ENCODE assay signal across 1 cellular context in genomic region chr12:2138871-2139308, GRCh38.
TF ChIP-seq lines count a peak whose summit lies in the region.

No MANE protein-coding gene starts in this region.

TF ChIP-seq in HepG2, 621 proteins besides CTCF, POLR2A, EP300 and RAD21 (continued from another document):
- TF ChIP-seq, protein P1, sequence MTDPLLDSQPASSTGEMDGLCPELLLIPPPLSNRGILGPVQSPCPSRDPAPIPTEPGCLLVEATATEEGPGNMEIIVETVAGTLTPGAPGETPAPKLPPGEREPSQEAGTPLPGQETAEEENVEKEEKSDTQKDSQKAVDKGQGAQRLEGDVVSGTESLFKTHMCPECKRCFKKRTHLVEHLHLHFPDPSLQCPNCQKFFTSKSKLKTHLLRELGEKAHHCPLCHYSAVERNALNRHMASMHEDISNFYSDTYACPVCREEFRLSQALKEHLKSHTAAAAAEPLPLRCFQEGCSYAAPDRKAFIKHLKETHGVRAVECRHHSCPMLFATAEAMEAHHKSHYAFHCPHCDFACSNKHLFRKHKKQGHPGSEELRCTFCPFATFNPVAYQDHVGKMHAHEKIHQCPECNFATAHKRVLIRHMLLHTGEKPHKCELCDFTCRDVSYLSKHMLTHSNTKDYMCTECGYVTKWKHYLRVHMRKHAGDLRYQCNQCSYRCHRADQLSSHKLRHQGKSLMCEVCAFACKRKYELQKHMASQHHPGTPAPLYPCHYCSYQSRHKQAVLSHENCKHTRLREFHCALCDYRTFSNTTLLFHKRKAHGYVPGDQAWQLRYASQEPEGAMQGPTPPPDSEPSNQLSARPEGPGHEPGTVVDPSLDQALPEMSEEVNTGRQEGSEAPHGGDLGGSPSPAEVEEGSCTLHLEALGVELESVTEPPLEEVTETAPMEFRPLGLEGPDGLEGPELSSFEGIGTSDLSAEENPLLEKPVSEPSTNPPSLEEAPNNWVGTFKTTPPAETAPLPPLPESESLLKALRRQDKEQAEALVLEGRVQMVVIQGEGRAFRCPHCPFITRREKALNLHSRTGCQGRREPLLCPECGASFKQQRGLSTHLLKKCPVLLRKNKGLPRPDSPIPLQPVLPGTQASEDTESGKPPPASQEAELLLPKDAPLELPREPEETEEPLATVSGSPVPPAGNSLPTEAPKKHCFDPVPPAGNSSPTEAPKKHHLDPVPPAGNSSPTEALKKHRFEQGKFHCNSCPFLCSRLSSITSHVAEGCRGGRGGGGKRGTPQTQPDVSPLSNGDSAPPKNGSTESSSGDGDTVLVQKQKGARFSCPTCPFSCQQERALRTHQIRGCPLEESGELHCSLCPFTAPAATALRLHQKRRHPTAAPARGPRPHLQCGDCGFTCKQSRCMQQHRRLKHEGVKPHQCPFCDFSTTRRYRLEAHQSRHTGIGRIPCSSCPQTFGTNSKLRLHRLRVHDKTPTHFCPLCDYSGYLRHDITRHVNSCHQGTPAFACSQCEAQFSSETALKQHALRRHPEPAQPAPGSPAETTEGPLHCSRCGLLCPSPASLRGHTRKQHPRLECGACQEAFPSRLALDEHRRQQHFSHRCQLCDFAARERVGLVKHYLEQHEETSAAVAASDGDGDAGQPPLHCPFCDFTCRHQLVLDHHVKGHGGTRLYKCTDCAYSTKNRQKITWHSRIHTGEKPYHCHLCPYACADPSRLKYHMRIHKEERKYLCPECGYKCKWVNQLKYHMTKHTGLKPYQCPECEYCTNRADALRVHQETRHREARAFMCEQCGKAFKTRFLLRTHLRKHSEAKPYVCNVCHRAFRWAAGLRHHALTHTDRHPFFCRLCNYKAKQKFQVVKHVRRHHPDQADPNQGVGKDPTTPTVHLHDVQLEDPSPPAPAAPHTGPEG (CRISPR knock-in tag; IDR thresholded peaks at IDR 0.05) = no peak
- TF ChIP-seq JARID2 (CRISPR knock-in tag; IDR thresholded peaks at IDR 0.05; ENCODE audit: insufficient replicate concordance) (no peak), ZNF281 (CRISPR knock-in tag; IDR thresholded peaks at IDR 0.05; ENCODE audit: borderline replicate concordance) (no peak), ZMAT3 (CRISPR knock-in tag; conservative IDR thresholded peaks at IDR 0.05) (no peak), NFRKB (IDR thresholded peaks at IDR 0.05) (no peak), SCMH1 (CRISPR knock-in tag; IDR thresholded peaks at IDR 0.05; ENCODE audit: borderline replicate concordance) (no peak), MEF2D (CRISPR knock-in tag; IDR thresholded peaks at IDR 0.05) (no peak)
TF ChIP-seq in HepG2: peak in this region for 0.
